In the genomic region with DNA sequence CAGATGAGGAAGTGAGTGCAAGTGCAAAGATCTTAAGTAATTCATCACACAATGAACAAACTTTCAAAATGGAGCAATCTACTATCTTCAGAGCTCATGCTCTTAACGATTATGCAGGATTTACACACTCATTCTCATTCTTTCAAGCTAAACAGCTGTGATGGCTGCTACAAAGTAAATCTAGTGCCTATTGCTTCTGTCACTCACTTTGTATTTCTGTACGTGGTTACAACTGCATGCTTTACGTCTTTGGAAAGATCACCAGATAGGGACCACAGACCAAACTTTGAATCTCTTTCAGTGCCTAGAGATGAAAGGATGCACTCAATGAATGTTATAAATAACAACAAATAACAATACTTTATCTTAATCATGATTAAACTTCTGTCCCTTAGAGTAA, we compare ENCODE assay signal across 12 cellular contexts.
A peak's percentile ranks its signal among the peaks of the same experiment; 100 is the strongest.
DNase-seq lines count a peak whose midpoint lies in the region; TF ChIP-seq lines count a peak whose summit lies in the region.
"Had no signal": no experiment of that assay in that cellular context is flagged by ENCODE, and none has a peak within 500 bp of the region (broad histone marks: within the 10 kb centered on the region; RNA-seq: fewer than 3 reads in every experiment).

No MANE protein-coding gene starts in this region.

- H3K27ac ChIP-seq in adrenal gland, result no peak overlapping the region
- H3K27ac ChIP-seq: C4-2B, GM23248 had no signal

- H3K4me1 ChIP-seq in adrenal gland (replicated peaks in 1 of 2), result no peaks in the 10 kb centered on the region
- H3K4me1 ChIP-seq: Caco-2, HAP-1 had no signal

- no peaks in the 10 kb centered on the region for H3K9me3 ChIP-seq in adrenal gland (replicated peaks in 1 of 3)
- H3K9me3 ChIP-seq: Caco-2, HAP-1 had no signal

- no peak for TF ChIP-seq CTCF in adrenal gland (IDR thresholded peaks at IDR 0.05)

- WGBS in adrenal gland, 4 donors, result 81 to 87% (median 84%) methylated on average over 3 of the region's 3 CpGs

- no peaks in the 10 kb centered on the region for H3K27me3 ChIP-seq in adrenal gland

- no peak for TF ChIP-seq POLR2A in adrenal gland (IDR thresholded peaks at IDR 0.05)

- H3K36me3 ChIP-seq in adrenal gland (replicated peaks in 1 of 2), result no peaks in the 10 kb centered on the region
- H3K36me3 ChIP-seq: HAP-1 had no signal

- peak; percentile 54 for DNase-seq in LHCN-M2 (ENCODE audit: low read depth)
- DNase-seq in MV-4-11 (lab: John Stamatoyannopoulos, UW), result peak; percentile 52
- DNase-seq in SKM-1 (lab: John Stamatoyannopoulos, UW; ENCODE audit: unreplicated experiment), result peak; percentile 36
- no peak for DNase-seq in stimulated activated CD4-positive, alpha-beta T cell treated with anti-CD3 and anti-CD28 coated beads, Interleukin-2, amount 100 ng/mL, for 48 hours
- no peak for DNase-seq in adrenal gland
- DNase-seq in NCI-H226, result no peak
- DNase-seq: AML-193; Caco-2; CD4-positive, alpha-beta T cell; GM23248 had no signal

- intact Hi-C loops in adrenal gland (cut with DNase I), result no loop called here

- H3K4me3 ChIP-seq in adrenal gland, result no peak overlapping the region
- H3K4me3 ChIP-seq: GM23248, HAP-1 had no signal

Comparison
In these comparisons a context has a peak if more than half of its experiments do, and no peak if none do; other contexts are left out.
1. DNase-seq: peak in LHCN-M2 (single experiment), MV-4-11 (single experiment) and SKM-1 (single experiment); none in stimulated activated CD4-positive, alpha-beta T cell treated with anti-CD3 and anti-CD28 coated beads, Interleukin-2, amount 100 ng/mL, for 48 hours (0 of 2), adrenal gland (0 of 7) and NCI-H226 (single experiment).